8 cellular contexts compared by ENCODE assay signal in genomic region chr3:98522538-98523281, GRCh38. TPM values are rescaled to one million over a fixed set of nuclear protein-coding genes. Genes with fewer than 3 reads are reported as not detected.
DNase-seq lines count a peak whose midpoint lies in the region; ATAC-seq, FAIRE-seq and TF ChIP-seq lines count a peak whose summit lies in the region.

Gene CLDND1 (minus strand): TSS chr3:98522902. CDS start chr3:98521424, 1,478 bp downstream.

- no peaks in the 10 kb centered on the region for H3F3A ChIP-seq in Loucy (ENCODE audit: low read depth)

- peak within 1 kb of the TSS; percentile 51 to 86 for H3K27ac Mint-ChIP-seq in natural killer cell

- H4K20me1 ChIP-seq in Loucy (ENCODE audit: insufficient read depth, low read length, poor library complexity, severe bottlenecking), result peaks cover 24% of the 10 kb centered on the region

- peak; percentile 95 for FAIRE-seq in H54 (lab: Jason Lieb, UNC)

- H3K4me3 Mint-ChIP-seq in natural killer cell, result peak within 1 kb of the TSS; percentile 92

- H3K4me2 ChIP-seq in Loucy (ENCODE audit: low read depth, low read length, poor library complexity, severe bottlenecking), result peak within 1 kb of the TSS; percentile 88

- peak within 1 kb of the TSS; percentile 97 for H2AFZ ChIP-seq in Loucy (ENCODE audit: low read length)

- no peaks in the 10 kb centered on the region for H3K9me3 ChIP-seq in Loucy (ENCODE audit: insufficient read depth, low read depth, low read length)

- no peaks in the 10 kb centered on the region for H3K36me3 ChIP-seq in Loucy (ENCODE audit: insufficient read depth, low read length)

- DNase-seq in EL, result peak; percentile 97
- DNase-seq in H54 (ENCODE audit: insufficient read length, low spot score), result peak; percentile 83
- DNase-seq in activated T-helper 9 cell treated with anti-CD3 and anti-CD28 coated beads, Interleukin-2, amount 50 U/mL, for 16 hours (ENCODE audit: low read depth), result peak; percentile 94
- DNase-seq in fibroblast of peridontal ligament (ENCODE audit: extremely low read depth), result peak; percentile 93
- DNase-seq in natural killer cell, result peak; percentile 88
- DNase-seq in stimulated activated naive CD4-positive, alpha-beta T cell treated with Interleukin-2 at 50 U/mL for 16 hours (lab: John Stamatoyannopoulos, UW), result peak; percentile 92

- H3K36me3 Mint-ChIP-seq in natural killer cell, result no peaks in the 10 kb centered on the region

- no peak for TF ChIP-seq CTCF in Loucy (conservative IDR thresholded peaks at IDR 0.05; ENCODE audit: low read length)
- no peak for TF ChIP-seq CTCF in natural killer cell (IDR thresholded peaks at IDR 0.05)

- H3K9ac ChIP-seq in Loucy (ENCODE audit: low read depth, low read length, poor library complexity, severe bottlenecking), result peak within 1 kb of the TSS; percentile 81

- peaks cover 48% of the 10 kb centered on the region for H3K79me2 ChIP-seq in Loucy (ENCODE audit: insufficient read depth, low read length)

- H3K9me2 ChIP-seq in Loucy (replicated peaks; ENCODE audit: low read depth, low read length), result no peaks in the 10 kb centered on the region

- H3K9me3 Mint-ChIP-seq in natural killer cell, result no peaks in the 10 kb centered on the region

- H3K27me3 ChIP-seq in Loucy (ENCODE audit: insufficient read depth, low read length, poor library complexity, severe bottlenecking), result no peaks in the 10 kb centered on the region

- intact Hi-C loops in natural killer cell (cut with micrococcal nuclease), result loop anchor here (1.0 to 5.0 kb wide), 5 partner anchors 41 to 1740 kb away; partner anchors contain the start of genes ARL6, CPOX and TBC1D23

- peaks cover 50% of the 10 kb centered on the region for H3K4me1 ChIP-seq in Loucy (ENCODE audit: insufficient read depth, low read length, poor library complexity, severe bottlenecking)

- TF ChIP-seq POLR2A in H54 (IDR thresholded peaks at IDR 0.05; ENCODE audit: low read depth, low read length) (peak; percentile 85), Raji (IDR thresholded peaks at IDR 0.05; ENCODE audit: insufficient read depth, low read depth, low read length) (peak; percentile 87)

- peak; percentile 94 to 100 (median 96) for ATAC-seq in natural killer cell

- H3K4me3 ChIP-seq in Loucy (ENCODE audit: low read length, poor library complexity, severe bottlenecking), result peak within 1 kb of the TSS; percentile 88

- H3K4me1 Mint-ChIP-seq in natural killer cell, result peaks cover 58 to 60% of the 10 kb centered on the region in 2 donors

- no peaks in the 10 kb centered on the region for H3K27me3 Mint-ChIP-seq in natural killer cell (ENCODE audit: low read depth in 2 of 2)

RNA-seq across cellular contexts. Expression of gene CLDND1, which starts in this region (rescaled TPM):
- total RNA-seq in natural killer cell, result 100 to 1,000 TPM; 175 to 220 (median 219) TPM

Comparison
In these comparisons a context has a peak if more than half of its experiments do, and no peak if none do; other contexts are left out.
1. Peak in every context shown above with its lines: DNase-seq, ATAC-seq and H3K4me3 ChIP-seq.